In genomic region chr12:104957388-104958008, GRCh38 we compare ENCODE assay signal across 8 cellular contexts. TPM values are rescaled to one million over a fixed set of nuclear protein-coding genes. Genes with fewer than 3 reads are reported as not detected.
A peak's percentile ranks its signal among the peaks of the same experiment; 100 is the strongest.
DNase-seq lines count a peak whose midpoint lies in the region; ATAC-seq, FAIRE-seq and TF ChIP-seq lines count a peak whose summit lies in the region.

No MANE protein-coding gene starts in this region.

- BruUV-seq in MCF 10A (replicated peaks; lab: Mats Ljungman, UMichigan), result no TSS peak
- no TSS peak for BruUV-seq in HepG2 (replicated peaks; lab: Mats Ljungman, UMichigan)

- POLR2A ChIA-PET in MCF 10A (lab: Yijun Ruan, JAX), result interaction anchor here (0.6 to 3.2 kb wide), 4 partner anchors 16 to 794 kb away, joined by 3 to 20 read pairs (median 12); partner anchors contain the start of gene NOPCHAP1
- POLR2A ChIA-PET in HepG2 (lab: Yijun Ruan, JAX), result interaction anchor here (1.0 to 2.2 kb wide), 4 partner anchors 9 to 150 kb away, joined by 3 to 6 read pairs (median 5); partner anchors contain the start of gene WASHC4

- H3K27ac Mint-ChIP-seq in MCF 10A (ENCODE audit: low read depth, unreplicated experiment), result no peak overlapping the region

- no peaks in the 10 kb centered on the region for H3K9me3 Mint-ChIP-seq in MCF 10A (ENCODE audit: unreplicated experiment)

- no peaks in the 10 kb centered on the region for H4K20me1 ChIP-seq in HepG2 (ENCODE audit: insufficient read depth, low read length)

- no peaks in the 10 kb centered on the region for H3K79me2 ChIP-seq in HepG2 (ENCODE audit: insufficient read depth, low read length)

- TF ChIP-seq POLR2A in HepG2 (IDR thresholded peaks at IDR 0.05; ENCODE audit: insufficient read depth in 1 of 2, low read depth in 2 of 2, low read length in 2 of 2), result no peak

- H3K9me3 ChIP-seq in HepG2 (ENCODE audit: low read length), result no peaks in the 10 kb centered on the region

- TF ChIP-seq RAD21 in HepG2 (CRISPR knock-in tag; IDR thresholded peaks at IDR 0.05), result no peak

- H3K36me3 Mint-ChIP-seq in MCF 10A (ENCODE audit: insufficient read depth, unreplicated experiment), result no peaks in the 10 kb centered on the region

- CTCF ChIA-PET in MCF 10A (lab: Yijun Ruan, JAX), result interaction anchor here (1.2 to 3.4 kb wide), 2 partner anchors 47 to 575 kb away, joined by 3 to 11 read pairs; no protein-coding TSS in a partner anchor
- CTCF ChIA-PET in HepG2 (lab: Yijun Ruan, JAX; ENCODE audit: low intra/inter-chr PET ratio, low total read pairs), result no interaction called here

- H3K9ac ChIP-seq in HepG2 (ENCODE audit: insufficient read depth, low read depth, low read length), result peak overlapping the region; percentile 78

- H3K4me2 ChIP-seq in HepG2 (ENCODE audit: low read depth, low read length), result peak overlapping the region; percentile 94

- no peaks in the 10 kb centered on the region; a peak in 1 of 5 replicates for H3K27me3 ChIP-seq in HepG2 (ENCODE audit: control insufficient read depth in 1 of 2, insufficient read depth in 2 of 2, low read length in 2 of 2)

- DNase-seq in NCI-H1092 treated with DMSO at 0.1 percent for 48 hours (lab: John Stamatoyannopoulos, UW), result peak; percentile 37
- no peak for DNase-seq in NCI-H1092 (lab: John Stamatoyannopoulos, UW)
- peak; percentile 32 for DNase-seq in SK-N-DZ (ENCODE audit: low spot score)
- peak; percentile 23 for DNase-seq in MCF 10A (ENCODE audit: unreplicated experiment)
- no peak for DNase-seq in HepG2 (ENCODE audit: low spot score)
- DNase-seq in stimulated activated CD8-positive, alpha-beta memory T cell treated with anti-CD3 and anti-CD28 coated beads, Interleukin-2, amount 100 ng/mL, for 48 hours (ENCODE audit: low read depth in 2 of 2), result peak; percentile 7 to 30
- DNase-seq in NCI-H2196 treated with DMSO at 0.1 percent for 48 hours (lab: John Stamatoyannopoulos, UW; ENCODE audit: unreplicated experiment), result no peak

- peaks cover 17% of the 10 kb centered on the region for H3K4me1 Mint-ChIP-seq in MCF 10A (ENCODE audit: insufficient read depth, unreplicated experiment)

- TF ChIP-seq CTCF in MCF 10A (IDR thresholded peaks at IDR 0.05; ENCODE audit: unreplicated experiment), result no peak
- no peak for TF ChIP-seq CTCF in HepG2 (CRISPR knock-in tag; IDR thresholded peaks at IDR 0.05)

- no peaks in the 10 kb centered on the region for H3K36me3 ChIP-seq in HepG2 (replicated peaks in 1 of 2; ENCODE audit: control insufficient read depth in 1 of 2, insufficient read depth in 2 of 2, low read length in 2 of 2)

- ATAC-seq in HG03097 (IDR thresholded peaks at IDR 0.05; ENCODE audit: low FRiP score, unreplicated experiment), result peak; percentile 26
- ATAC-seq in HepG2, result peak; percentile 71

- intact Hi-C loops in MCF 10A (cut with micrococcal nuclease), result loop anchor here (1.0 to 2.0 kb wide), 2 partner anchors 501 to 576 kb away; partner anchors contain the start of gene CHST11
- intact Hi-C loops in HepG2 (cut with micrococcal nuclease; ENCODE audit: unreplicated experiment), result loop anchor here (5.0 kb wide), 1 partner anchor 60 kb away; no protein-coding TSS in a partner anchor

- peak overlapping the region; percentile 91 for H3K4me3 Mint-ChIP-seq in MCF 10A (ENCODE audit: unreplicated experiment)

- FAIRE-seq in HepG2 (lab: Jason Lieb, UNC), result no peak

- peaks cover 39% of the 10 kb centered on the region for H3K4me1 ChIP-seq in HepG2 (ENCODE audit: insufficient read depth, low read length)

- peak overlapping the region; percentile 49 for H3K27ac ChIP-seq in HepG2 (ENCODE audit: extremely low read length, insufficient read depth, low read length)

- TF ChIP-seq EP300 in HepG2 (IDR thresholded peaks at IDR 0.05; ENCODE audit: low read depth in 2 of 2, low read length in 2 of 2) (no peak), HepG2 (CRISPR knock-in tag; IDR thresholded peaks at IDR 0.05; ENCODE audit: borderline replicate concordance) (no peak)

- WGBS in HepG2 (ENCODE audit: low lambda C conversion rate), result 15% methylated on average over 8 of the region's 37 CpGs

- peak overlapping the region; percentile 69 to 87 (median 75) for H3K4me3 ChIP-seq in HepG2 (replicated peaks in 1 of 3; ENCODE audit: insufficient read depth in 1 of 3, low read depth in 2 of 3, low read length in 3 of 3)

- H3K27me3 Mint-ChIP-seq in MCF 10A (ENCODE audit: insufficient read depth, unreplicated experiment), result no peaks in the 10 kb centered on the region

- in situ Hi-C loops in HepG2 (cut with HindIII; ENCODE audit: extremely low pct_ligation_motif_present, low pct_unique_long_range_greater_than_20kb), result no loop called here

- no peak overlapping the region for H2AFZ ChIP-seq in HepG2 (ENCODE audit: low read length)

TF ChIP-seq in HepG2, 621 proteins besides CTCF, POLR2A, EP300 and RAD21 (continues in another document):
- TF ChIP-seq KLF12 (CRISPR knock-in tag; IDR thresholded peaks at IDR 0.05; ENCODE audit: borderline replicate concordance), result peak; percentile 1; the same call in 1 of the 2 replicates
- no peak for TF ChIP-seq ERF (CRISPR knock-in tag; IDR thresholded peaks at IDR 0.05)

RNA-seq across cellular contexts. Expression of gene SLC41A2, which starts 0.6 kb away (rescaled TPM):
- 0.92 and 3.2 TPM in 2 replicates for polyA plus RNA-seq in SK-N-DZ (2014; cell fraction: cytosol; rRNA removed)
- 1.2 and 2.0 TPM in 2 replicates for polyA plus RNA-seq in SK-N-DZ (2014; cell fraction: nucleus; rRNA removed)
- 14.6 and 15.9 TPM in 2 replicates for total RNA-seq in MCF 10A (2022)
- total RNA-seq in HepG2 (2016; rRNA removed; fragmentation: Illumina TruSeq; extraction: Trizol), result 12.8 and 14.7 TPM in 2 replicates
- 31.7 and 33.7 TPM in 2 replicates for total RNA-seq in HepG2 (2016; cell fraction: cytosol; rRNA removed; fragmentation: Illumina TruSeq; extraction: Trizol; ENCODE audit: low read depth)
- total RNA-seq in HepG2 (2016; cell fraction: insoluble cytoplasmic fraction; rRNA removed; fragmentation: Illumina TruSeq; extraction: Trizol), result 11.6 and 15.0 TPM in 2 replicates
- total RNA-seq in HepG2 (2016; cell fraction: membrane; rRNA removed; fragmentation: Illumina TruSeq; extraction: Trizol), result 17.1 and 21.1 TPM in 2 replicates
- 16.4 and 18.7 TPM in 2 replicates for total RNA-seq in HepG2 (2016; cell fraction: nucleus; rRNA removed; fragmentation: Illumina TruSeq; extraction: Trizol)
- polyA plus RNA-seq in HepG2 (2011; rRNA removed), result 1.8 and 2.3 TPM in 2 replicates
- 1.1 and 1.8 TPM in 2 replicates for polyA plus RNA-seq in HepG2 (2011; cell fraction: cytosol; rRNA removed)
- 0.87 and 1.7 TPM in 2 replicates for polyA plus RNA-seq in HepG2 (2011; cell fraction: nucleus; rRNA removed)
- 2.7 and 3.3 TPM in 2 replicates for polyA plus RNA-seq in HepG2 (2012)
- 1.3 and 2.5 TPM in 2 replicates for polyA plus RNA-seq in HepG2 (2016; cell fraction: cytosol; fragmentation: Illumina TruSeq; extraction: Trizol; ENCODE audit: low read depth)
- polyA plus RNA-seq in HepG2 (2016; cell fraction: insoluble cytoplasmic fraction; fragmentation: Illumina TruSeq; extraction: Trizol; ENCODE audit: low read depth), result 4.1 and 5.4 TPM in 2 replicates
- polyA plus RNA-seq in HepG2 (2016; cell fraction: membrane; fragmentation: Illumina TruSeq; extraction: Trizol; ENCODE audit: low read depth), result 3.6 and 4.1 TPM in 2 replicates
- polyA plus RNA-seq in HepG2 (2016; cell fraction: nucleus; fragmentation: Illumina TruSeq; extraction: Trizol; ENCODE audit: insufficient read depth, low read depth), result 7.4 and 9.8 TPM in 2 replicates
- 4.2 and 6.5 TPM in 2 replicates for polyA minus RNA-seq in HepG2 (2011; rRNA and poly(A)+ RNA removed; ENCODE audit: low replicate concordance)
- polyA minus RNA-seq in HepG2 (2011; cell fraction: cytosol; rRNA and poly(A)+ RNA removed), result 4.3 and 4.8 TPM in 2 replicates
- 8.4 and 10.4 TPM in 2 replicates for polyA minus RNA-seq in HepG2 (2011; cell fraction: nucleus; rRNA and poly(A)+ RNA removed)

RNA-seq across cellular contexts. Expression of gene NOPCHAP1, which starts 28.6 kb away (rescaled TPM):
- 5.9 and 11.6 TPM in 2 replicates for polyA plus RNA-seq in SK-N-DZ (2014; cell fraction: cytosol; rRNA removed)
- 5.2 and 9.0 TPM in 2 replicates for polyA plus RNA-seq in SK-N-DZ (2014; cell fraction: nucleus; rRNA removed)
- total RNA-seq in MCF 10A (2022), result 17.4 and 33.3 TPM in 2 replicates
- 38.1 and 51.5 TPM in 2 replicates for total RNA-seq in HepG2 (2016; rRNA removed; fragmentation: Illumina TruSeq; extraction: Trizol)
- 18.0 and 20.8 TPM in 2 replicates for total RNA-seq in HepG2 (2016; cell fraction: cytosol; rRNA removed; fragmentation: Illumina TruSeq; extraction: Trizol; ENCODE audit: low read depth)
- 36.7 and 52.0 TPM in 2 replicates for total RNA-seq in HepG2 (2016; cell fraction: insoluble cytoplasmic fraction; rRNA removed; fragmentation: Illumina TruSeq; extraction: Trizol)
- 20.7 and 21.6 TPM in 2 replicates for total RNA-seq in HepG2 (2016; cell fraction: membrane; rRNA removed; fragmentation: Illumina TruSeq; extraction: Trizol)
- 13.0 and 14.4 TPM in 2 replicates for total RNA-seq in HepG2 (2016; cell fraction: nucleus; rRNA removed; fragmentation: Illumina TruSeq; extraction: Trizol)
- 4.5 and 5.7 TPM in 2 replicates for polyA plus RNA-seq in HepG2 (2011; rRNA removed)
- 5.2 and 5.8 TPM in 2 replicates for polyA plus RNA-seq in HepG2 (2011; cell fraction: cytosol; rRNA removed)
- polyA plus RNA-seq in HepG2 (2011; cell fraction: nucleus; rRNA removed), result 2.0 and 2.5 TPM in 2 replicates
- polyA plus RNA-seq in HepG2 (2012), result 8.4 and 15.0 TPM in 2 replicates
- polyA plus RNA-seq in HepG2 (2016; cell fraction: cytosol; fragmentation: Illumina TruSeq; extraction: Trizol; ENCODE audit: low read depth), result 13.1 and 13.3 TPM in 2 replicates
- 30.0 and 32.6 TPM in 2 replicates for polyA plus RNA-seq in HepG2 (2016; cell fraction: insoluble cytoplasmic fraction; fragmentation: Illumina TruSeq; extraction: Trizol; ENCODE audit: low read depth)
- 12.7 and 13.5 TPM in 2 replicates for polyA plus RNA-seq in HepG2 (2016; cell fraction: membrane; fragmentation: Illumina TruSeq; extraction: Trizol; ENCODE audit: low read depth)
- polyA plus RNA-seq in HepG2 (2016; cell fraction: nucleus; fragmentation: Illumina TruSeq; extraction: Trizol; ENCODE audit: insufficient read depth, low read depth), result 12.6 and 19.4 TPM in 2 replicates
- 3.9 and 12.6 TPM in 2 replicates for polyA minus RNA-seq in HepG2 (2011; rRNA and poly(A)+ RNA removed; ENCODE audit: low replicate concordance)
- 2.9 and 5.5 TPM in 2 replicates for polyA minus RNA-seq in HepG2 (2011; cell fraction: cytosol; rRNA and poly(A)+ RNA removed)
- polyA minus RNA-seq in HepG2 (2011; cell fraction: nucleus; rRNA and poly(A)+ RNA removed), result 6.6 and 7.3 TPM in 2 replicates

Comparison
In these comparisons a context has a peak if more than half of its experiments do, and no peak if none do; other contexts are left out.
1. DNase-seq: peak in NCI-H1092 treated with DMSO at 0.1 percent for 48 hours (single experiment), SK-N-DZ (single experiment), MCF 10A (single experiment) and stimulated activated CD8-positive, alpha-beta memory T cell treated with anti-CD3 and anti-CD28 coated beads, Interleukin-2, amount 100 ng/mL, for 48 hours (2 of 2); none in NCI-H1092 (single experiment), HepG2 (single experiment) and NCI-H2196 treated with DMSO at 0.1 percent for 48 hours (single experiment).